ENCODE assay signal across 8 cellular contexts in the genomic region with DNA sequence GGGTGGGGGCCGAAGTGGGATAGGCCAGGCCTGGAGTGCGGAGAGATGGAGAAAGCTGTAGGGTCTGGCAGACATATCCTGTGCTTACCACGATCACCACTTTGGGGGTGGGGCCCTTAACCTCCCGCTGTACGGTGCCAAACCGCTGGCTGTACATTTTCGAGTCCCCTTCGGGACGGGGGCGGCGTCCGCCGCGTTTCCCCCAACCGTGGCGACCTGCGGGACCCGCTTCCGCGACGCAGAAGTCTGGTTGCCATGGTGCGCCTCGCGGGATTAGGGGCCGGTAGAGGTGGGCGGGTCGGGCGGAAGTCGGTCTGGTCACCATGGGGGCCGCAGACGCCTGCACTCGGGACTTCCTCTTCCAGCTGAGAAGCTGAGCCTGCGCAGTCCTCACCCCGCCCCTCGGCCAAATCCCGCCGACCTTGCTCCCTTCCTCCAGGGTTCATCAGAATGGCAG. TPM values are rescaled to one million over a fixed set of nuclear protein-coding genes. Genes with fewer than 3 reads are reported as not detected.
DNase-seq lines count a peak whose midpoint lies in the region; ATAC-seq and TF ChIP-seq lines count a peak whose summit lies in the region.

A gene with protein sequence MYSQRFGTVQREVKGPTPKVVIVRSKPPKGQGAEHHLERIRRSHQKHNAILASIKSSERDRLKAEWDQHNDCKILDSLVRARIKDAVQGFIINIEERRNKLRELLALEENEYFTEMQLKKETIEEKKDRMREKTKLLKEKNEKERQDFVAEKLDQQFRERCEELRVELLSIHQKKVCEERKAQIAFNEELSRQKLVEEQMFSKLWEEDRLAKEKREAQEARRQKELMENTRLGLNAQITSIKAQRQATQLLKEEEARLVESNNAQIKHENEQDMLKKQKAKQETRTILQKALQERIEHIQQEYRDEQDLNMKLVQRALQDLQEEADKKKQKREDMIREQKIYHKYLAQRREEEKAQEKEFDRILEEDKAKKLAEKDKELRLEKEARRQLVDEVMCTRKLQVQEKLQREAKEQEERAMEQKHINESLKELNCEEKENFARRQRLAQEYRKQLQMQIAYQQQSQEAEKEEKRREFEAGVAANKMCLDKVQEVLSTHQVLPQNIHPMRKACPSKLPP (minus strand): TSS at position 248 of the 457 bp plus-strand sequence. CDS start 91 bp downstream, at position 157.

- peak within 1 kb of the TSS; percentile 81 for H2AFZ ChIP-seq in parathyroid adenoma

- H3K9me3 ChIP-seq in parathyroid adenoma (ENCODE audit: control insufficient read depth, low read length): no peaks in the 10 kb centered on the region
- no peaks in the 10 kb centered on the region for H3K9me3 ChIP-seq in tibial artery

- DNase-seq in NB4 (ENCODE audit: low read depth) (peak; percentile 92), SKM-1 (lab: John Stamatoyannopoulos, UW; ENCODE audit: unreplicated experiment) (peak; percentile 81), cardiac septum (ENCODE audit: low spot score) (peak; percentile 97), tibial artery (peak; percentile 88 to 94)
- DNase-seq in activated naive CD8-positive, alpha-beta T cell treated with anti-CD3 and anti-CD28 coated beads for 36 hours: peak; percentile 90

- no peaks in the 10 kb centered on the region for H3K36me3 ChIP-seq in parathyroid adenoma (ENCODE audit: control insufficient read depth, insufficient read depth, low read length)
- H3K36me3 ChIP-seq in tibial artery: peaks cover 19 to 27% (median 24%) of the 10 kb centered on the region in 3 donors

- peaks cover 3% of the 10 kb centered on the region for H3K36me3 Mint-ChIP-seq in activated naive CD8-positive, alpha-beta T cell treated with anti-CD3 and anti-CD28 coated beads for 36 hours

- peak; percentile 64 for ATAC-seq in HG02571 (IDR thresholded peaks at IDR 0.05; ENCODE audit: unreplicated experiment)

- H3K4me3 ChIP-seq in GM08714 (ENCODE audit: low read length) (peak within 1 kb of the TSS; percentile 46; the same call in 1 of the 2 replicates), NB4 (ENCODE audit: low read depth, low read length) (peak within 1 kb of the TSS; percentile 59), parathyroid adenoma (ENCODE audit: low read depth, low read length) (peak within 1 kb of the TSS; percentile 89), tibial artery (peak within 1 kb of the TSS; percentile 63 to 67)

- no peaks in the 10 kb centered on the region for H3K79me2 ChIP-seq in parathyroid adenoma

- TF ChIP-seq CTCF in NB4 (IDR thresholded peaks at IDR 0.05; ENCODE audit: low read depth, low read length) (no peak), parathyroid adenoma (IDR thresholded peaks at IDR 0.05) (no peak), tibial artery (IDR thresholded peaks at IDR 0.05) (no peak)

- peaks cover 15% of the 10 kb centered on the region for H3K4me1 ChIP-seq in parathyroid adenoma
- H3K4me1 ChIP-seq in tibial artery: peaks cover 0 to 15% (median 9%) of the 10 kb centered on the region in 4 donors

- peaks cover 21% of the 10 kb centered on the region for H3K4me1 Mint-ChIP-seq in activated naive CD8-positive, alpha-beta T cell treated with anti-CD3 and anti-CD28 coated beads for 36 hours

- H3K4me3 Mint-ChIP-seq in activated naive CD8-positive, alpha-beta T cell treated with anti-CD3 and anti-CD28 coated beads for 36 hours: peak within 1 kb of the TSS; percentile 86

- no peaks in the 10 kb centered on the region for H3K9me3 Mint-ChIP-seq in activated naive CD8-positive, alpha-beta T cell treated with anti-CD3 and anti-CD28 coated beads for 36 hours

- peak; percentile 26 for TF ChIP-seq POLR2A in NB4 (IDR thresholded peaks at IDR 0.05; ENCODE audit: extremely low read depth, insufficient read length)

- intact Hi-C loops in cardiac septum (cut with DNase I): loop anchor here (2.0 kb wide), 1 partner anchor 21 kb away; a partner anchor contains a TSS
- intact Hi-C loops in tibial artery (cut with DNase I; ENCODE audit: low total_unique reads): no loop called here

- H3K27ac ChIP-seq in parathyroid adenoma (peak within 1 kb of the TSS; percentile 86), tibial artery (peak within 1 kb of the TSS in 1 of 2 donors; percentile 51)

- H3K4me2 ChIP-seq in parathyroid adenoma (ENCODE audit: low read length): peak within 1 kb of the TSS; percentile 64

- H3K27me3 ChIP-seq in parathyroid adenoma (ENCODE audit: control insufficient read depth, insufficient read depth, low read length): no peaks in the 10 kb centered on the region
- H3K27me3 ChIP-seq in tibial artery: no peaks in the 10 kb centered on the region

- H3K27ac Mint-ChIP-seq in activated naive CD8-positive, alpha-beta T cell treated with anti-CD3 and anti-CD28 coated beads for 36 hours: peak within 1 kb of the TSS; percentile 62

- H3K27me3 Mint-ChIP-seq in activated naive CD8-positive, alpha-beta T cell treated with anti-CD3 and anti-CD28 coated beads for 36 hours: no peaks in the 10 kb centered on the region

- H3K9ac ChIP-seq in parathyroid adenoma: no peak within 1 kb of the TSS

RNA-seq across cellular contexts. Expression of the gene that starts here (rescaled TPM):
- total RNA-seq in activated naive CD8-positive, alpha-beta T cell treated with anti-CD3 and anti-CD28 coated beads for 36 hours: under 1 TPM; 0.14 to 0.54 TPM
- total RNA-seq in cardiac septum: 0.48 TPM

Comparison
In these comparisons a context has a peak if more than half of its experiments do, and no peak if none do; other contexts are left out.
1. Peak in DNase-seq in activated naive CD8-positive, alpha-beta T cell treated with anti-CD3 and anti-CD28 coated beads for 36 hours; RNA of the gene not detected or under 1 TPM.
2. Peak in DNase-seq in cardiac septum; RNA of the gene not detected or under 1 TPM.